In the genomic region with DNA sequence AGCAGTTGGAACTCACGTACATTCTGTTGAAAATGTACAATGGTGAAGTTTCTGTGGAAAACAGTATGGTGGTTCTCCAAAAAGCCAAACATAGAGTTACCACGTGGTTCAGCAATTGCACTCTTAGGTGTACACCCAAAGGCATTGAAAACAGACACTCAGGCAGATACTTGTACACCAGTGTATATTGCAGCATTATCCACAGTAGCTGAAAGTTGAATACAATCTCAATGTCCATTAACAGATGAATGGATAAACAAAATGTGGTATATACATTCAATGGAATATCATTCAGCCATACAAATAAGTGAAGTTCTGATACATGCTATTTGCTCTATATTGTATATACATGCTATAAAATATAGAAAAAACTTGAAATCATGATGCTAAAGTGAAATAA, we compare ENCODE assay signal across 2 cellular contexts.
A peak's percentile ranks its signal among the peaks of the same experiment; 100 is the strongest.
TF ChIP-seq lines count a peak whose summit lies in the region.

No MANE protein-coding gene starts in this region.

TF ChIP-seq in HepG2, 621 proteins besides CTCF, POLR2A, EP300 and RAD21:
- no peak for TF ChIP-seq ZNF546 (CRISPR knock-in tag; conservative IDR thresholded peaks at IDR 0.05)
- no peak for TF ChIP-seq TFDP1 (CRISPR knock-in tag; IDR thresholded peaks at IDR 0.05; ENCODE audit: borderline replicate concordance)
- no peak for TF ChIP-seq ATRX (CRISPR knock-in tag; IDR thresholded peaks at IDR 0.05; ENCODE audit: borderline replicate concordance)
- TF ChIP-seq, protein P1, sequence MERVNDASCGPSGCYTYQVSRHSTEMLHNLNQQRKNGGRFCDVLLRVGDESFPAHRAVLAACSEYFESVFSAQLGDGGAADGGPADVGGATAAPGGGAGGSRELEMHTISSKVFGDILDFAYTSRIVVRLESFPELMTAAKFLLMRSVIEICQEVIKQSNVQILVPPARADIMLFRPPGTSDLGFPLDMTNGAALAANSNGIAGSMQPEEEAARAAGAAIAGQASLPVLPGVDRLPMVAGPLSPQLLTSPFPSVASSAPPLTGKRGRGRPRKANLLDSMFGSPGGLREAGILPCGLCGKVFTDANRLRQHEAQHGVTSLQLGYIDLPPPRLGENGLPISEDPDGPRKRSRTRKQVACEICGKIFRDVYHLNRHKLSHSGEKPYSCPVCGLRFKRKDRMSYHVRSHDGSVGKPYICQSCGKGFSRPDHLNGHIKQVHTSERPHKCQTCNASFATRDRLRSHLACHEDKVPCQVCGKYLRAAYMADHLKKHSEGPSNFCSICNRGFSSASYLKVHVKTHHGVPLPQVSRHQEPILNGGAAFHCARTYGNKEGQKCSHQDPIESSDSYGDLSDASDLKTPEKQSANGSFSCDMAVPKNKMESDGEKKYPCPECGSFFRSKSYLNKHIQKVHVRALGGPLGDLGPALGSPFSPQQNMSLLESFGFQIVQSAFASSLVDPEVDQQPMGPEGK (CRISPR knock-in tag; IDR thresholded peaks at IDR 0.05): no peak
- no peak for TF ChIP-seq SMAD3 (CRISPR knock-in tag; IDR thresholded peaks at IDR 0.05)
- TF ChIP-seq, protein P2, sequence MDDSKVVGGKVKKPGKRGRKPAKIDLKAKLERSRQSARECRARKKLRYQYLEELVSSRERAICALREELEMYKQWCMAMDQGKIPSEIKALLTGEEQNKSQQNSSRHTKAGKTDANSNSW (CRISPR knock-in tag; IDR thresholded peaks at IDR 0.05; ENCODE audit: borderline replicate concordance): no peak
- TF ChIP-seq TBX3 (IDR thresholded peaks at IDR 0.05; ENCODE audit: borderline replicate concordance): no peak
- TF ChIP-seq, protein P3, sequence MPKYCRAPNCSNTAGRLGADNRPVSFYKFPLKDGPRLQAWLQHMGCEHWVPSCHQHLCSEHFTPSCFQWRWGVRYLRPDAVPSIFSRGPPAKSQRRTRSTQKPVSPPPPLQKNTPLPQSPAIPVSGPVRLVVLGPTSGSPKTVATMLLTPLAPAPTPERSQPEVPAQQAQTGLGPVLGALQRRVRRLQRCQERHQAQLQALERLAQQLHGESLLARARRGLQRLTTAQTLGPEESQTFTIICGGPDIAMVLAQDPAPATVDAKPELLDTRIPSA (CRISPR knock-in tag; IDR thresholded peaks at IDR 0.05; ENCODE audit: borderline replicate concordance): no peak
- no peak for TF ChIP-seq YEATS4 (CRISPR knock-in tag; IDR thresholded peaks at IDR 0.05; ENCODE audit: borderline replicate concordance)
- TF ChIP-seq ZSCAN12 (CRISPR knock-in tag; IDR thresholded peaks at IDR 0.05): no peak
- no peak for TF ChIP-seq MTF1 (CRISPR knock-in tag; IDR thresholded peaks at IDR 0.05)
- TF ChIP-seq, protein P4, sequence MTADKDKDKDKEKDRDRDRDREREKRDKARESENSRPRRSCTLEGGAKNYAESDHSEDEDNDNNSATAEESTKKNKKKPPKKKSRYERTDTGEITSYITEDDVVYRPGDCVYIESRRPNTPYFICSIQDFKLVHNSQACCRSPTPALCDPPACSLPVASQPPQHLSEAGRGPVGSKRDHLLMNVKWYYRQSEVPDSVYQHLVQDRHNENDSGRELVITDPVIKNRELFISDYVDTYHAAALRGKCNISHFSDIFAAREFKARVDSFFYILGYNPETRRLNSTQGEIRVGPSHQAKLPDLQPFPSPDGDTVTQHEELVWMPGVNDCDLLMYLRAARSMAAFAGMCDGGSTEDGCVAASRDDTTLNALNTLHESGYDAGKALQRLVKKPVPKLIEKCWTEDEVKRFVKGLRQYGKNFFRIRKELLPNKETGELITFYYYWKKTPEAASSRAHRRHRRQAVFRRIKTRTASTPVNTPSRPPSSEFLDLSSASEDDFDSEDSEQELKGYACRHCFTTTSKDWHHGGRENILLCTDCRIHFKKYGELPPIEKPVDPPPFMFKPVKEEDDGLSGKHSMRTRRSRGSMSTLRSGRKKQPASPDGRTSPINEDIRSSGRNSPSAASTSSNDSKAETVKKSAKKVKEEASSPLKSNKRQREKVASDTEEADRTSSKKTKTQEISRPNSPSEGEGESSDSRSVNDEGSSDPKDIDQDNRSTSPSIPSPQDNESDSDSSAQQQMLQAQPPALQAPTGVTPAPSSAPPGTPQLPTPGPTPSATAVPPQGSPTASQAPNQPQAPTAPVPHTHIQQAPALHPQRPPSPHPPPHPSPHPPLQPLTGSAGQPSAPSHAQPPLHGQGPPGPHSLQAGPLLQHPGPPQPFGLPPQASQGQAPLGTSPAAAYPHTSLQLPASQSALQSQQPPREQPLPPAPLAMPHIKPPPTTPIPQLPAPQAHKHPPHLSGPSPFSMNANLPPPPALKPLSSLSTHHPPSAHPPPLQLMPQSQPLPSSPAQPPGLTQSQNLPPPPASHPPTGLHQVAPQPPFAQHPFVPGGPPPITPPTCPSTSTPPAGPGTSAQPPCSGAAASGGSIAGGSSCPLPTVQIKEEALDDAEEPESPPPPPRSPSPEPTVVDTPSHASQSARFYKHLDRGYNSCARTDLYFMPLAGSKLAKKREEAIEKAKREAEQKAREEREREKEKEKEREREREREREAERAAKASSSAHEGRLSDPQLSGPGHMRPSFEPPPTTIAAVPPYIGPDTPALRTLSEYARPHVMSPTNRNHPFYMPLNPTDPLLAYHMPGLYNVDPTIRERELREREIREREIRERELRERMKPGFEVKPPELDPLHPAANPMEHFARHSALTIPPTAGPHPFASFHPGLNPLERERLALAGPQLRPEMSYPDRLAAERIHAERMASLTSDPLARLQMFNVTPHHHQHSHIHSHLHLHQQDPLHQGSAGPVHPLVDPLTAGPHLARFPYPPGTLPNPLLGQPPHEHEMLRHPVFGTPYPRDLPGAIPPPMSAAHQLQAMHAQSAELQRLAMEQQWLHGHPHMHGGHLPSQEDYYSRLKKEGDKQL (CRISPR knock-in tag; IDR thresholded peaks at IDR 0.05; ENCODE audit: low read depth): no peak
- TF ChIP-seq ZNF382 (CRISPR knock-in tag; IDR thresholded peaks at IDR 0.05; ENCODE audit: borderline replicate concordance): no peak
- no peak for TF ChIP-seq SOX6 (IDR thresholded peaks at IDR 0.05)
- TF ChIP-seq SOX6 (CRISPR knock-in tag; IDR thresholded peaks at IDR 0.05): no peak
- no peak for TF ChIP-seq AGO1 (IDR thresholded peaks at IDR 0.05; ENCODE audit: low read depth, low read length, poor library complexity, severe bottlenecking)
- TF ChIP-seq PPARG (CRISPR knock-in tag; conservative IDR thresholded peaks at IDR 0.05): no peak
- TF ChIP-seq ZNF619 (CRISPR knock-in tag; IDR thresholded peaks at IDR 0.05): no peak
- no peak for TF ChIP-seq ETV5 (CRISPR knock-in tag; IDR thresholded peaks at IDR 0.05; ENCODE audit: borderline replicate concordance)
- no peak for TF ChIP-seq PRPF4 (IDR thresholded peaks at IDR 0.05; ENCODE audit: low read depth, low read length, poor library complexity, severe bottlenecking)
- TF ChIP-seq ZNF510 (CRISPR knock-in tag; IDR thresholded peaks at IDR 0.05; ENCODE audit: low read depth): no peak

TF ChIP-seq in GM12878, 131 proteins besides CTCF, POLR2A, EP300 and RAD21:
- no peak for TF ChIP-seq STAT3 (IDR thresholded peaks at IDR 0.05; ENCODE audit: low read depth, low read length)
- no peak for TF ChIP-seq RBBP5 (conservative IDR thresholded peaks at IDR 0.05)
- no peak for TF ChIP-seq CREB1 (IDR thresholded peaks at IDR 0.05; ENCODE audit: low read depth)
- no peak for TF ChIP-seq REST (IDR thresholded peaks at IDR 0.05; ENCODE audit: low read depth, low read length)
- no peak for TF ChIP-seq FOXK2 (IDR thresholded peaks at IDR 0.05)
- no peak for TF ChIP-seq ZNF217 (IDR thresholded peaks at IDR 0.05)
- TF ChIP-seq ETV6 (conservative IDR thresholded peaks at IDR 0.05 in 1 of 2, IDR thresholded peaks at IDR 0.05 in 1 of 2; ENCODE audit: borderline replicate concordance in 1 of 2, low read depth in 1 of 2): peak in 1 of 2 experiments; percentile 70; a peak in 1 of 4 replicates
- no peak for TF ChIP-seq ELK1 (IDR thresholded peaks at IDR 0.05; ENCODE audit: low read depth, low read length)
- TF ChIP-seq NRF1 (conservative IDR thresholded peaks at IDR 0.05; ENCODE audit: low read depth, low read length): no peak
- no peak for TF ChIP-seq ZNF592 (IDR thresholded peaks at IDR 0.05)
- no peak for TF ChIP-seq SIN3A (IDR thresholded peaks at IDR 0.05; ENCODE audit: low read depth, low read length)
- TF ChIP-seq KDM1A (IDR thresholded peaks at IDR 0.05; ENCODE audit: borderline replicate concordance): no peak
- TF ChIP-seq NFXL1 (IDR thresholded peaks at IDR 0.05; ENCODE audit: borderline replicate concordance): 0 out of 2 replicates have a peak, but pooled peaks have one; percentile 73
- no peak for TF ChIP-seq ZBED1 (IDR thresholded peaks at IDR 0.05; ENCODE audit: borderline replicate concordance)
